In genomic region chr13:107743983-107744382, GRCh38 we compare ENCODE assay signal across 20 cellular contexts.
DNase-seq lines count a peak whose midpoint lies in the region; ATAC-seq and TF ChIP-seq lines count a peak whose summit lies in the region.
"Had no signal": no experiment of that assay in that cellular context is flagged by ENCODE, and none has a peak within 500 bp of the region (broad histone marks: within the 10 kb centered on the region; RNA-seq: fewer than 3 reads in every experiment).

No MANE protein-coding gene starts in this region.

- H3F3A ChIP-seq in PC-3 (ENCODE audit: low read length, unreplicated experiment) = no peaks in the 10 kb centered on the region

- no peak overlapping the region for H3K9ac ChIP-seq in PC-3 (ENCODE audit: low read length)
- no peak overlapping the region for H3K9ac ChIP-seq in mesenchymal stem cell (ENCODE audit: low read length)
- H3K9ac ChIP-seq: BLaER1 had no signal

- TF ChIP-seq CTCF in AG04450 (IDR thresholded peaks at IDR 0.05; ENCODE audit: low read depth, low read length) (no peak), PC-3 (conservative IDR thresholded peaks at IDR 0.05; ENCODE audit: low read depth, low read length) (no peak)

- peaks cover 31% of the 10 kb centered on the region for H3K4me1 ChIP-seq in PC-3 (ENCODE audit: insufficient read depth, low read length)
- peaks cover 2% of the 10 kb centered on the region for H3K4me1 ChIP-seq in mesenchymal stem cell (ENCODE audit: control insufficient read depth, insufficient read depth, low read depth, low read length)
- H3K4me1 ChIP-seq: BLaER1, left ventricle myocardium inferior, stomach, upper lobe of right lung had no signal

- H3K27ac ChIP-seq in AG04450 (ENCODE audit: low read depth, low read length) (no peak overlapping the region), PC-3 (ENCODE audit: low read length) (peak overlapping the region; percentile 68), mesenchymal stem cell (ENCODE audit: low read length, poor library complexity, severe bottlenecking) (no peak overlapping the region)
- H3K27ac ChIP-seq: BLaER1, left ventricle myocardium inferior, stomach, upper lobe of right lung had no signal

- H3K27me3 ChIP-seq in AG04450 (ENCODE audit: control insufficient read depth, insufficient read depth, low read length) = no peaks in the 10 kb centered on the region
- H3K27me3 ChIP-seq in PC-3 (ENCODE audit: low read length) = no peaks in the 10 kb centered on the region
- H3K27me3 ChIP-seq in mesenchymal stem cell (ENCODE audit: control insufficient read depth in 1 of 2, insufficient read depth in 1 of 2, low read length in 2 of 2) = no peaks in the 10 kb centered on the region
- H3K27me3 ChIP-seq: BLaER1, stomach, upper lobe of right lung had no signal

- DNase-seq in AG04450 (ENCODE audit: low read depth, low spot score) (peak; percentile 39), PC-3 (peak; percentile 27), dedifferentiated amniotic fluid mesenchymal stem cell (ENCODE audit: extremely low spot score) (peak; percentile 45), mesenchymal stem cell (peak; percentile 80), NCI-H2107 treated with DMSO at 0.1 percent for 48 hours (lab: John Stamatoyannopoulos, UW; ENCODE audit: unreplicated experiment) (no peak), NCI-H1436 (lab: John Stamatoyannopoulos, UW) (no peak)
- no peak for DNase-seq in activated effector memory CD4-positive, alpha-beta T cell treated with anti-CD3 and anti-CD28 coated beads, Interleukin-2, amount 50 U/mL, for 16 hours
- DNase-seq: 8988T; activated CD4-positive, alpha-beta T cell treated with anti-CD3 and anti-CD28 coated beads, Interleukin-2, amount 50 U/mL, for 1 hour; activated naive CD4-positive, alpha-beta T cell; erythroblast; glutamatergic neuron; HFFc6; left ventricle myocardium inferior; NCI-H526 treated with DMSO at 0.1 percent for 48 hours; SIG-M5; stomach; upper lobe of right lung had no signal

- H3K36me3 ChIP-seq in PC-3 (ENCODE audit: low read depth, low read length) (no peaks in the 10 kb centered on the region), mesenchymal stem cell (ENCODE audit: control insufficient read depth in 1 of 2, insufficient read depth in 2 of 2, low read depth in 1 of 2, low read length in 2 of 2) (no peaks in the 10 kb centered on the region)
- H3K36me3 ChIP-seq: BLaER1, left ventricle myocardium inferior, stomach, upper lobe of right lung had no signal

- 42% methylated on average over 3 of the region's 3 CpGs for WGBS in mesenchymal stem cell

- no peak overlapping the region for H3K23ac ChIP-seq in mesenchymal stem cell (ENCODE audit: low read length in 2 of 2)

- POLR2A ChIA-PET in AG04450 (lab: Yijun Ruan, JAX) = no interaction called here
- POLR2A ChIA-PET in PC-3 (lab: Charles Lee; ENCODE audit: unreplicated experiment) = no interaction called here

- H4K20me1 ChIP-seq in PC-3 (ENCODE audit: low read length) = no peaks in the 10 kb centered on the region
- H4K20me1 ChIP-seq: BLaER1 had no signal

- no TSS peak for BruUV-seq in PC-3 (replicated peaks; lab: Mats Ljungman, UMichigan)

- ATAC-seq in PC-3 (peak; percentile 64), HG02870 (IDR thresholded peaks at IDR 0.05; ENCODE audit: unreplicated experiment) (no peak)
- ATAC-seq: upper lobe of right lung had no signal

- no peak overlapping the region for H4K8ac ChIP-seq in mesenchymal stem cell (ENCODE audit: low read length)

- no peak overlapping the region for H3K4ac ChIP-seq in mesenchymal stem cell (ENCODE audit: low read depth in 1 of 2, low read length in 2 of 2)

- no peak overlapping the region for H2BK15ac ChIP-seq in mesenchymal stem cell (ENCODE audit: low read depth, poor library complexity, severe bottlenecking)

- no peak overlapping the region for H3K4me3 ChIP-seq in AG04450 (ENCODE audit: low read depth, low read length)
- peak overlapping the region; percentile 51; the same call in 1 of the 2 replicates for H3K4me3 ChIP-seq in PC-3 (ENCODE audit: low read length)
- no peak overlapping the region for H3K4me3 ChIP-seq in mesenchymal stem cell (ENCODE audit: insufficient read depth in 1 of 2, low read depth in 1 of 2, low read length in 2 of 2)
- H3K4me3 ChIP-seq: BLaER1, left ventricle myocardium inferior, stomach, upper lobe of right lung had no signal

- no peak overlapping the region for H3K18ac ChIP-seq in mesenchymal stem cell (ENCODE audit: low read depth in 1 of 2, low read length in 2 of 2)

- no peak overlapping the region for H4K91ac ChIP-seq in mesenchymal stem cell (ENCODE audit: low read length)

- H2BK5ac ChIP-seq in mesenchymal stem cell (ENCODE audit: low read depth, low read length, poor library complexity, severe bottlenecking) = no peak overlapping the region

- no peak overlapping the region for H2BK120ac ChIP-seq in mesenchymal stem cell (ENCODE audit: low read depth, low read length)

- H3K9me3 ChIP-seq in AG04450 (ENCODE audit: control insufficient read depth, insufficient read depth, low read length) (no peaks in the 10 kb centered on the region), PC-3 (ENCODE audit: low read length) (no peaks in the 10 kb centered on the region), mesenchymal stem cell (ENCODE audit: control insufficient read depth, low read length) (no peaks in the 10 kb centered on the region)
- H3K9me3 ChIP-seq: BLaER1, left ventricle myocardium inferior, stomach, upper lobe of right lung had no signal

- H2AFZ ChIP-seq in PC-3 (ENCODE audit: low read length) (no peak overlapping the region), mesenchymal stem cell (ENCODE audit: low read depth, low read length) (no peak overlapping the region)

- H2AK5ac ChIP-seq in mesenchymal stem cell (ENCODE audit: low read length, severe bottlenecking) = no peak overlapping the region

- H3K79me2 ChIP-seq in PC-3 (ENCODE audit: low read length) = no peaks in the 10 kb centered on the region

- H3K9me2 ChIP-seq in PC-3 (replicated peaks; ENCODE audit: low read length) = no peaks in the 10 kb centered on the region

- peaks cover 26% of the 10 kb centered on the region for H3K79me1 ChIP-seq in mesenchymal stem cell (replicated peaks; ENCODE audit: low read length, poor library complexity, severe bottlenecking)

- intact Hi-C loops in PC-3 (cut with micrococcal nuclease) = loop anchor here (5.0 kb wide), 2 partner anchors 73 to 123 kb away; a partner anchor contains a TSS

- CTCF ChIA-PET in AG04450 (lab: Charles Lee) (no interaction called here), PC-3 (lab: Charles Lee) (interaction anchor here (0.5 to 0.8 kb wide), 2 partner anchors 22 to 285 kb away, joined by 3 to 5 read pairs; no protein-coding TSS in a partner anchor)

- H3K4me2 ChIP-seq in PC-3 (ENCODE audit: low read length) (peak overlapping the region; percentile 76), mesenchymal stem cell (ENCODE audit: low read length, poor library complexity, severe bottlenecking) (no peak overlapping the region)
- H3K4me2 ChIP-seq: BLaER1 had no signal

- no peak overlapping the region for H2BK12ac ChIP-seq in mesenchymal stem cell (ENCODE audit: low read length in 2 of 2)

- H3K14ac ChIP-seq in mesenchymal stem cell (ENCODE audit: low read length in 2 of 2) = no peak overlapping the region

Comparison
In these comparisons a context has a peak if more than half of its experiments do, and no peak if none do; other contexts are left out.
1. DNase-seq: peak in AG04450 (single experiment), PC-3 (single experiment), dedifferentiated amniotic fluid mesenchymal stem cell (single experiment) and mesenchymal stem cell (single experiment); none in activated effector memory CD4-positive, alpha-beta T cell treated with anti-CD3 and anti-CD28 coated beads, Interleukin-2, amount 50 U/mL, for 16 hours (single experiment), NCI-H2107 treated with DMSO at 0.1 percent for 48 hours (single experiment) and NCI-H1436 (single experiment).